In the genomic region with DNA sequence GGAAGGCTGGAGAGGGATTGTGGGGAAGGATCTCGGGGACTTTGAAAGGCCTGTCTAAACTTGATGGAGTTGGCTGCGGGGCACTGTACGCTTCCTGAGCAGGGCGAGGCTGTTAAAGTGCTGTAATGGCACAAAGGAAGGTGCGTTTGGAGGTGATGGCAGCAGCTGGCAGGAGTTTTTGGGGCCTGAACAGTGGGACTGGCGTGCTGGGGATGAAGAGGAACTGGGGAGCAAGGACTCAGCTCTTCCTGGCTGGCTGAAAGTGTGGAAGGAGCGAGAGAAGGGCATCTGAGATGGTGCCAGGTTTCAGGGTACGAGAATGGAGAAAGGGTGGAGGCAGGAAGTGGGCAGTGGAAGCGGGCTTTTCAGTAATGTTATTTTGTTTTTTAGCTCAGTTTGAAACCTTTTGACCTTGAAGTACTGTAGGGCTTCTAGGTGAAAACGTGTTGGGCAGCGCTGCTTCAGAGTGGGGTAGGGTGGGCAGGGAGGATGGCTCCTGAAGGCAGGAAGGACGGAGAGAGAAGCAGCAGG, we compare ENCODE assay signal across 14 cellular contexts. TPM values are rescaled to one million over a fixed set of nuclear protein-coding genes. Genes with fewer than 3 reads are reported as not detected.
DNase-seq lines count a peak whose midpoint lies in the region; ATAC-seq, FAIRE-seq and TF ChIP-seq lines count a peak whose summit lies in the region.
"Had no signal": no experiment of that assay in that cellular context is flagged by ENCODE, and none has a peak within 500 bp of the region (broad histone marks: within the 10 kb centered on the region; RNA-seq: fewer than 3 reads in every experiment).

No MANE protein-coding gene starts in this region.

- POLR2A ChIA-PET in CD4-positive, alpha-beta T cell (lab: Charles Lee), result interaction anchor here (0.6 to 2.3 kb wide), 10 partner anchors 9 to 532 kb away, joined by 3 to 18 read pairs (median 4); partner anchors contain the start of genes DYNLT1 and TMEM181
- POLR2A ChIA-PET in MCF 10A (lab: Yijun Ruan, JAX), result interaction anchor here (1.2 to 2.0 kb wide), 2 partner anchors 139 to 341 kb away, joined by 3 to 4 read pairs; no protein-coding TSS in a partner anchor

- no peak overlapping the region for H2BK120ac ChIP-seq in mesendoderm (ENCODE audit: low read depth, low read length)

- peak overlapping the region; percentile 47 for H3K4me3 Mint-ChIP-seq in CD4-positive, alpha-beta T cell
- H3K4me3 Mint-ChIP-seq in MCF 10A (ENCODE audit: unreplicated experiment), result no peak overlapping the region
- H3K4me3 Mint-ChIP-seq: neural progenitor cell had no signal

- H3K27ac ChIP-seq in CD4-positive, alpha-beta T cell (ENCODE audit: low read depth, low read length), result peak overlapping the region; percentile 26
- H3K27ac ChIP-seq in KOPT-K1 (ENCODE audit: low read depth, low read length, poor library complexity, severe bottlenecking), result peak overlapping the region; percentile 2
- no peak overlapping the region for H3K27ac ChIP-seq in mesendoderm (ENCODE audit: low read depth, low read length)
- H3K27ac ChIP-seq in caudate nucleus (ENCODE audit: low read depth, low read length), result no peak overlapping the region
- no peak overlapping the region for H3K27ac ChIP-seq in vagina
- H3K27ac ChIP-seq: neural progenitor cell, suprapubic skin had no signal

- no peak overlapping the region for H3K4me2 ChIP-seq in mesendoderm (ENCODE audit: low read length)
- H3K4me2 ChIP-seq: neural progenitor cell had no signal

- H3K27ac Mint-ChIP-seq in CD4-positive, alpha-beta T cell, result peak overlapping the region; percentile 77
- no peak overlapping the region for H3K27ac Mint-ChIP-seq in MCF 10A (ENCODE audit: low read depth, unreplicated experiment)

- peak overlapping the region; percentile 50 for H3K23ac ChIP-seq in mesendoderm (ENCODE audit: low read length)

- TF ChIP-seq POLR2A in H54 (IDR thresholded peaks at IDR 0.05; ENCODE audit: low read depth, low read length) (no peak), vagina (IDR thresholded peaks at IDR 0.05) (no peak)

- WGBS in mesendoderm (ENCODE audit: extremely low coverage, insufficient coverage, low lambda C conversion rate), result no CpG with 5 or more reads among the region's 12 CpGs

- H3K4me3 ChIP-seq in mesendoderm (ENCODE audit: low read length) (no peak overlapping the region), vagina (no peak overlapping the region)
- H3K4me3 ChIP-seq: heart left ventricle, neural progenitor cell, suprapubic skin had no signal

- peaks cover 75% of the 10 kb centered on the region for H3K79me2 ChIP-seq in mesendoderm (ENCODE audit: control insufficient read depth, insufficient read depth, low read length)

- FAIRE-seq in H54 (lab: Jason Lieb, UNC), result no peak

- H2BK15ac ChIP-seq in mesendoderm (replicated peaks; ENCODE audit: low read depth), result no peak overlapping the region

- H3K9me3 Mint-ChIP-seq in CD4-positive, alpha-beta T cell, result no peaks in the 10 kb centered on the region
- no peaks in the 10 kb centered on the region for H3K9me3 Mint-ChIP-seq in MCF 10A (ENCODE audit: unreplicated experiment)
- H3K9me3 Mint-ChIP-seq: neural progenitor cell had no signal

- TF ChIP-seq CTCF in CD4-positive, alpha-beta T cell (IDR thresholded peaks at IDR 0.05), result no peak
- TF ChIP-seq CTCF in MCF 10A (IDR thresholded peaks at IDR 0.05; ENCODE audit: unreplicated experiment), result no peak
- no peak for TF ChIP-seq CTCF in vagina (IDR thresholded peaks at IDR 0.05)

- peaks cover 84% of the 10 kb centered on the region for H3K4me1 Mint-ChIP-seq in CD4-positive, alpha-beta T cell (ENCODE audit: low read depth)
- peaks cover 20% of the 10 kb centered on the region for H3K4me1 Mint-ChIP-seq in MCF 10A (ENCODE audit: insufficient read depth, unreplicated experiment)

- H3K18ac ChIP-seq in mesendoderm (ENCODE audit: low read length), result no peak overlapping the region

- ATAC-seq in CD4-positive, alpha-beta T cell (ENCODE audit: poor library complexity), result peak; percentile 52
- ATAC-seq: heart left ventricle, left lobe of liver, SK-N-SH treated with all-trans-retinoic acid at 6 μM for 48 hours had no signal

- H3K36me3 Mint-ChIP-seq in CD4-positive, alpha-beta T cell (ENCODE audit: low read depth), result peaks cover 20% of the 10 kb centered on the region
- peaks cover 7% of the 10 kb centered on the region for H3K36me3 Mint-ChIP-seq in MCF 10A (ENCODE audit: insufficient read depth, unreplicated experiment)
- H3K36me3 Mint-ChIP-seq: neural progenitor cell had no signal

- DNase-seq in CD4-positive, alpha-beta T cell, result no peak
- DNase-seq in MCF 10A (ENCODE audit: unreplicated experiment) (peak; percentile 25), mesendoderm (no peak), H54 (ENCODE audit: insufficient read length, low spot score) (no peak), caudate nucleus (lab: John Stamatoyannopoulos, UW) (no peak), vagina (ENCODE audit: extremely low spot score in 2 of 2) (no peak), NCI-H1694 (lab: John Stamatoyannopoulos, UW) (no peak)
- DNase-seq: C1 segment of cervical spinal cord had no signal

- H2AK5ac ChIP-seq in mesendoderm (ENCODE audit: low read length), result no peak overlapping the region

- H3K9me3 ChIP-seq in CD4-positive, alpha-beta T cell (ENCODE audit: control insufficient read depth, low read length), result no peaks in the 10 kb centered on the region
- H3K9me3 ChIP-seq in KOPT-K1 (ENCODE audit: insufficient read depth, low read length, poor library complexity, severe bottlenecking) (no peaks in the 10 kb centered on the region), vagina (no peaks in the 10 kb centered on the region)
- H3K9me3 ChIP-seq: heart left ventricle, suprapubic skin had no signal

- H3K56ac ChIP-seq in mesendoderm (ENCODE audit: low read length), result peak overlapping the region; percentile 49

- intact Hi-C loops in CD4-positive, alpha-beta T cell (cut with DNase I, micrococcal nuclease), result loop anchor here in 1 of 2 experiments (10.0 kb wide), 1 partner anchor 87 kb away; the partner anchor contains the start of gene SYTL3
- intact Hi-C loops in MCF 10A (cut with micrococcal nuclease) (no loop called here), vagina (cut with DNase I) (no loop called here)

- H3K4me1 ChIP-seq in mesendoderm (ENCODE audit: control insufficient read depth, low read depth, low read length), result no peaks in the 10 kb centered on the region
- H3K4me1 ChIP-seq in vagina, result peaks cover 28% of the 10 kb centered on the region

- H3K27me3 ChIP-seq in CD4-positive, alpha-beta T cell (ENCODE audit: control insufficient read depth, insufficient read depth, low read length), result no peaks in the 10 kb centered on the region
- no peaks in the 10 kb centered on the region for H3K27me3 ChIP-seq in mesendoderm (ENCODE audit: insufficient read depth, low read length, poor library complexity)
- H3K27me3 ChIP-seq in vagina, result no peaks in the 10 kb centered on the region
- H3K27me3 ChIP-seq: heart left ventricle, neural progenitor cell, suprapubic skin had no signal

- no peak overlapping the region for H3K9ac ChIP-seq in mesendoderm (ENCODE audit: low read length)
- H3K9ac ChIP-seq: neural progenitor cell had no signal

- no peak overlapping the region for H2BK5ac ChIP-seq in mesendoderm (ENCODE audit: low read length)

- no peak overlapping the region for H3K4ac ChIP-seq in mesendoderm (ENCODE audit: low read depth, low read length)

- H3K36me3 ChIP-seq in KOPT-K1 (ENCODE audit: insufficient read depth, low read length) (peaks cover 21% of the 10 kb centered on the region; the same call in 1 of the 2 replicates), mesendoderm (ENCODE audit: control insufficient read depth, insufficient read depth, low read length) (no peaks in the 10 kb centered on the region), vagina (no peaks in the 10 kb centered on the region)
- H3K36me3 ChIP-seq: heart left ventricle, neural progenitor cell, suprapubic skin had no signal

- H3K79me1 ChIP-seq in mesendoderm (ENCODE audit: low read length), result peaks cover 43% of the 10 kb centered on the region

- CTCF ChIA-PET in CD4-positive, alpha-beta T cell (lab: Charles Lee), result no interaction called here
- CTCF ChIA-PET in MCF 10A (lab: Yijun Ruan, JAX), result interaction anchor here (0.5 to 1.3 kb wide), 5 partner anchors 38 to 802 kb away, joined by 3 to 4 read pairs (median 3); no protein-coding TSS in a partner anchor

- BruUV-seq in MCF 10A (replicated peaks; lab: Mats Ljungman, UMichigan), result no TSS peak

- H3K27me3 Mint-ChIP-seq in CD4-positive, alpha-beta T cell, result no peaks in the 10 kb centered on the region
- H3K27me3 Mint-ChIP-seq in MCF 10A (ENCODE audit: insufficient read depth, unreplicated experiment), result no peaks in the 10 kb centered on the region

- H4K8ac ChIP-seq in mesendoderm (ENCODE audit: low read depth, low read length), result no peak overlapping the region

- no peak overlapping the region for H4K5ac ChIP-seq in mesendoderm (ENCODE audit: low read length)

RNA-seq across cellular contexts. Expression of gene TMEM181, which starts 8.0 kb away (rescaled TPM):
- 10 to 100 TPM; 10.2 to 10.9 TPM for total RNA-seq in CD4-positive, alpha-beta T cell
- total RNA-seq in MCF 10A (2022), result 25.3 and 28.8 TPM in 2 replicates
- 9.1 TPM for polyA plus RNA-seq in mesendoderm (2013, experiment 1 of 2)
- polyA plus RNA-seq in mesendoderm (2013, experiment 2 of 2), result 9.0 TPM
- total RNA-seq in vagina, result 18.4 TPM

Comparison
In these comparisons a context has a peak if more than half of its experiments do, and no peak if none do; other contexts are left out.
1. H3K27ac ChIP-seq: peak in CD4-positive, alpha-beta T cell (single experiment) and KOPT-K1 (single experiment); none in mesendoderm (single experiment), caudate nucleus (single experiment) and vagina (single experiment).